ENCODE assay signal across 8 cellular contexts in genomic region chr12:54189198-54189539, GRCh38. TPM values are rescaled to one million over a fixed set of nuclear protein-coding genes. Genes with fewer than 3 reads are reported as not detected.
DNase-seq lines count a peak whose midpoint lies in the region; ATAC-seq, FAIRE-seq and TF ChIP-seq lines count a peak whose summit lies in the region.

No MANE protein-coding gene starts in this region.

- CTCF ChIA-PET in AG04450 (lab: Charles Lee), result interaction anchor here (0.6 to 7.8 kb wide), 8 partner anchors 12 to 446 kb away, joined by 3 to 95 read pairs (median 11); partner anchors contain the start of gene HOXC8
- CTCF ChIA-PET in HEK293 (lab: Yijun Ruan, JAX), result interaction anchor here (0.6 to 8.0 kb wide), 17 partner anchors 9 to 204 kb away, joined by 3 to 109 read pairs (median 8); partner anchors contain the start of genes HOXC10, HOXC5, HOXC8 and HOXC9

- peak overlapping the region; percentile 77 for H3K4me2 ChIP-seq in astrocyte (ENCODE audit: low read length)

- peak overlapping the region; percentile 44 for H3K27ac Mint-ChIP-seq in astrocyte (ENCODE audit: unreplicated experiment)

- peak overlapping the region; percentile 87 for H3K4me3 Mint-ChIP-seq in astrocyte (ENCODE audit: unreplicated experiment)

- H3K4me1 ChIP-seq in HEK293 (ENCODE audit: control insufficient read depth, insufficient read depth, low read length) (peaks cover 3% of the 10 kb centered on the region), astrocyte (ENCODE audit: insufficient read depth, low read length) (peaks cover 6% of the 10 kb centered on the region), muscle layer of duodenum (ENCODE audit: control insufficient read depth in 1 of 2, insufficient read depth in 2 of 2, low read length in 2 of 2) (peaks cover 3 to 9% of the 10 kb centered on the region in 2 donors), pancreas (peaks cover 0 to 3% (median 0%) of the 10 kb centered on the region in 3 donors)

- H3K27me3 ChIP-seq in AG04450 (ENCODE audit: control insufficient read depth, insufficient read depth, low read length) (peaks cover 13% of the 10 kb centered on the region), astrocyte (ENCODE audit: insufficient read depth, low read length) (peaks cover 6% of the 10 kb centered on the region), muscle layer of duodenum (ENCODE audit: low read depth, low read length) (peaks cover 15% of the 10 kb centered on the region), pancreas (no peaks in the 10 kb centered on the region)

- POLR2A ChIA-PET in AG04450 (lab: Yijun Ruan, JAX), result interaction anchor here (0.5 kb wide), 1 partner anchor 180 kb away, joined by 7 read pairs; the partner anchor contains the start of gene HOXC8
- POLR2A ChIA-PET in HEK293 (lab: Yijun Ruan, JAX), result interaction anchor here (0.6 to 1.4 kb wide), 8 partner anchors 12 to 191 kb away, joined by 3 to 6 read pairs (median 4); partner anchors contain the start of genes HOXC4, HOXC5 and HOXC9

- peak overlapping the region; percentile 86 for H2AFZ ChIP-seq in astrocyte (ENCODE audit: low read depth, low read length)

- peaks cover 2% of the 10 kb centered on the region for H3K4me1 Mint-ChIP-seq in astrocyte (ENCODE audit: low read depth, unreplicated experiment)

- no peak overlapping the region for H3K27ac ChIP-seq in AG04450 (ENCODE audit: low read depth, low read length)
- H3K27ac ChIP-seq in HEK293 (ENCODE audit: extremely low read depth, low read depth, low read length), result no peak overlapping the region; the same call in 1 of the 2 replicates
- H3K27ac ChIP-seq in astrocyte (ENCODE audit: low read depth, low read length), result no peak overlapping the region
- H3K27ac ChIP-seq in muscle layer of duodenum (ENCODE audit: low read length), result no peak overlapping the region
- H3K27ac ChIP-seq in pancreas, result no peak overlapping the region

- DNase-seq in AG04450 (ENCODE audit: low read depth, low spot score) (no peak), astrocyte (ENCODE audit: low read depth) (no peak), pancreas (no peak), NCI-H1105 (lab: John Stamatoyannopoulos, UW) (no peak), kidney glomerular epithelial cell (lab: John Stamatoyannopoulos, UW) (no peak)

- H3K36me3 Mint-ChIP-seq in astrocyte (ENCODE audit: low read depth, unreplicated experiment), result peaks cover 3% of the 10 kb centered on the region

- peaks cover 39% of the 10 kb centered on the region for H3K27me3 Mint-ChIP-seq in astrocyte (ENCODE audit: low read depth, unreplicated experiment)

- H3K79me2 ChIP-seq in astrocyte (ENCODE audit: insufficient read depth, low read length), result peaks cover 2% of the 10 kb centered on the region

- peaks cover 0 to 14% of the 10 kb centered on the region in 2 experiments; a peak in 2 of 3 replicates for H3K36me3 ChIP-seq in HEK293 (ENCODE audit: control insufficient read depth in 2 of 2, insufficient read depth in 1 of 2, low read length in 2 of 2)
- no peaks in the 10 kb centered on the region for H3K36me3 ChIP-seq in astrocyte (ENCODE audit: insufficient read depth, low read length)
- peaks cover 0 to 3% of the 10 kb centered on the region in 2 donors for H3K36me3 ChIP-seq in muscle layer of duodenum (ENCODE audit: control insufficient read depth in 1 of 2, insufficient read depth in 2 of 2, low read length in 2 of 2)
- no peaks in the 10 kb centered on the region for H3K36me3 ChIP-seq in pancreas

- H3K9me3 Mint-ChIP-seq in astrocyte (ENCODE audit: unreplicated experiment), result no peaks in the 10 kb centered on the region

- peaks cover 1% of the 10 kb centered on the region for H4K20me1 ChIP-seq in astrocyte (ENCODE audit: insufficient read depth, low read length)

- WGBS in pancreas, 2 donors, result 11 to 13% methylated on average over 3 of the region's 3 CpGs

- intact Hi-C loops in pancreas (cut with DNase I), result no loop called here

- no peak for ATAC-seq in HG02870 (IDR thresholded peaks at IDR 0.05; ENCODE audit: unreplicated experiment)
- ATAC-seq in pancreas, result no peak

- FAIRE-seq in astrocyte (lab: Jason Lieb, UNC), result no peak
- no peak for FAIRE-seq in pancreas (lab: Jason Lieb, UNC)

- H3K9me3 ChIP-seq in AG04450 (ENCODE audit: control insufficient read depth, insufficient read depth, low read length) (no peaks in the 10 kb centered on the region; the same call in 1 of the 2 replicates), HEK293 (ENCODE audit: control insufficient read depth, insufficient read depth, low read depth, low read length) (no peaks in the 10 kb centered on the region), astrocyte (ENCODE audit: insufficient read depth, low read depth, low read length) (no peaks in the 10 kb centered on the region), muscle layer of duodenum (ENCODE audit: control insufficient read depth in 1 of 2, low read length in 2 of 2) (no peaks in the 10 kb centered on the region), pancreas (no peaks in the 10 kb centered on the region)

- H3K9ac ChIP-seq in astrocyte (ENCODE audit: low read length), result no peak overlapping the region

- TF ChIP-seq CTCF in AG04450 (IDR thresholded peaks at IDR 0.05; ENCODE audit: low read depth, low read length) (no peak), HEK293 (tag by site-specific recombination; IDR thresholded peaks at IDR 0.05) (no peak), astrocyte (IDR thresholded peaks at IDR 0.05; ENCODE audit: insufficient read depth, low read depth, low read length) (no peak), pancreas (IDR thresholded peaks at IDR 0.05) (no peak)

- H3K4me3 ChIP-seq in AG04450 (ENCODE audit: low read depth, low read length) (peak overlapping the region; percentile 11; the same call in 1 of the 2 replicates), HEK293 (ENCODE audit: low read depth, low read length) (peak overlapping the region; percentile 2), astrocyte (ENCODE audit: insufficient read depth, low read depth, low read length) (no peak overlapping the region), muscle layer of duodenum (ENCODE audit: low read depth in 1 of 2, low read length in 2 of 2) (peak overlapping the region; percentile 68 to 70), pancreas (peak overlapping the region in 1 of 4 donors; percentile 65)

TF ChIP-seq in HEK293, 187 proteins besides CTCF, POLR2A, EP300 and RAD21:
- TF ChIP-seq ZNF16 (tag by site-specific recombination; IDR thresholded peaks at IDR 0.05; ENCODE audit: low read depth), result no peak
- no peak for TF ChIP-seq ZNF776 (tag by site-specific recombination; IDR thresholded peaks at IDR 0.05; ENCODE audit: borderline replicate concordance)
- 0 out of 2 replicates have a peak, but pooled peaks have one; percentile 15 for TF ChIP-seq ZNF394 (tag by site-specific recombination; IDR thresholded peaks at IDR 0.05; ENCODE audit: borderline replicate concordance)
- 0 out of 2 replicates have a peak, but pooled peaks have one; percentile 12 for TF ChIP-seq ZNF518A (tag by site-specific recombination; conservative IDR thresholded peaks at IDR 0.05; ENCODE audit: low read depth)
- peak; percentile 74; the same call in 1 of the 2 replicates for TF ChIP-seq ZNF335 (tag by site-specific recombination; conservative IDR thresholded peaks at IDR 0.05)

RNA-seq across cellular contexts. Expression of gene SMUG1, which starts 0.4 kb away (rescaled TPM):
- polyA plus RNA-seq in AG04450 (2011; rRNA removed) (26.9 and 31.5 TPM in 2 replicates), pancreas (10 to 100 TPM; 29.7 to 35.4 TPM)
- 16.5 and 18.6 TPM in 2 replicates for polyA minus RNA-seq in AG04450 (2011; rRNA and poly(A)+ RNA removed)
- total RNA-seq in astrocyte (22.4 and 23.8 TPM in 2 replicates), pancreas (10 to 100 TPM; 12.4 to 18.1 (median 14.3) TPM)
